In the genomic region with DNA sequence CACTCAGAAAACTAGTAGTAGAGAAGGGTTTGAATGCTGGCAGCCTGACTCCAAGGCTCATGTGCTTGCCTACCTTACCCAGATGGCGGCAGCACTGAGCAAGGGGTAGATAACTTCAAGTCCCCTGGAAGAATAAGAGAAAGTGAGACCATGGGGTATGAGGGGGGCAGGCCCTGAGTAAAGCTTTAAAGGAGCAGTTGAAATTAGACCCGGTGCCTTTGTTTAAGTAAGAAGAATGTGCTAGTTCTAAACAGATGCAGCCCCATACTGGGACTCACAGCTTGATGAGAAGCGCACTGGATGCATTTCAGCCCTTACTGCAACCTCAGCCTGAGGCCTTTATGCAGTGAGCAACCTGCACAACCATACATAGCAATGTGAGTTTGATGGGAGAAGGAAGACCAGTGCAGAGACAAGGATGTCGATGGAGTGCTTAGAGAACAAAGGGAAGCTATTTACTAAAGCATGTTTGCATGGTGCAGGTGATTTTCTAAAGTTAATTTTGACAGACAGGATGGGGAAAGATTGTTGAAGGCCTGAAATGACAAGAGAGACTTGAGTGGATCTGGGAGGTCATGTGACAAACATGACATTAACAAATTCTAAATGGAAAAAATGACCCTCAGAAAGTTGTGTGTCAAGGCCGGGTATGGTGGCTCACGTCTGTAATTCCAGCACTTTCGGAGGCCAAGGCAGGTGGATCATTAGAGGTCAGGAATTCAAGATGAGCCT, we compare ENCODE assay signal across 1 cellular context.
TF ChIP-seq lines count a peak whose summit lies in the region.

No MANE protein-coding gene starts in this region.

TF ChIP-seq in GM23338, 12 proteins besides CTCF, POLR2A, EP300 and RAD21 (continued from another document):
- TF ChIP-seq, protein P1, sequence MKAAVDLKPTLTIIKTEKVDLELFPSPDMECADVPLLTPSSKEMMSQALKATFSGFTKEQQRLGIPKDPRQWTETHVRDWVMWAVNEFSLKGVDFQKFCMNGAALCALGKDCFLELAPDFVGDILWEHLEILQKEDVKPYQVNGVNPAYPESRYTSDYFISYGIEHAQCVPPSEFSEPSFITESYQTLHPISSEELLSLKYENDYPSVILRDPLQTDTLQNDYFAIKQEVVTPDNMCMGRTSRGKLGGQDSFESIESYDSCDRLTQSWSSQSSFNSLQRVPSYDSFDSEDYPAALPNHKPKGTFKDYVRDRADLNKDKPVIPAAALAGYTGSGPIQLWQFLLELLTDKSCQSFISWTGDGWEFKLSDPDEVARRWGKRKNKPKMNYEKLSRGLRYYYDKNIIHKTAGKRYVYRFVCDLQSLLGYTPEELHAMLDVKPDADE (IDR thresholded peaks at IDR 0.05), result no peak
